Comparison of ENCODE assay signal across 15 cellular contexts in the genomic region with DNA sequence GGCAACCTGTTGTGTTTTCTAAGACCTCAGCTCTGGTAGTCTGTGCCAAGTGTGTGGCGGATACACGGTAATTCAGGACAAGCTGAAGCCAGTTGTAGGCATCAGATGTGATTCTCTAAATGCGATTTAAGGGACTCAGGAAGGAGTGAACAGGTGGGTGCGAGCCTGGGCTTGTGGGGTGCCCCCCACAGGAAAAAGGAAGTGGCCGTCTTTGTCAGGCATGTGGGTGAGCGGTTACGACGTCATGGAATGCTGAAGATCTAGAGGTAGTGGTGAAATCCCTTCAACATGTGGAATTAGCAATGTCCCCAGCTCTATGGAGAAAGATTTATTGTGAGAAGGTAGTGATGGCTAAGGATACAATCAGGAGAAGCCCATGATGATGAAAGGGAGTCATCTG.
DNase-seq lines count a peak whose midpoint lies in the region; ATAC-seq, FAIRE-seq and TF ChIP-seq lines count a peak whose summit lies in the region.
"Had no signal": no experiment of that assay in that cellular context is flagged by ENCODE, and none has a peak within 500 bp of the region (broad histone marks: within the 10 kb centered on the region; RNA-seq: fewer than 3 reads in every experiment).

No MANE protein-coding gene starts in this region.

- H3K27me3 Mint-ChIP-seq in activated naive CD4-positive, alpha-beta T cell treated with anti-CD3 and anti-CD28 coated beads for 36 hours (ENCODE audit: low read depth) = peaks cover 14% of the 10 kb centered on the region
- H3K27me3 Mint-ChIP-seq in activated CD4-positive, alpha-beta memory T cell treated with anti-CD3 and anti-CD28 coated beads, Interleukin-2, amount 10 ng/mL, durations not matched to agents 7 days and 5 days = peaks cover 25% of the 10 kb centered on the region
- H3K27me3 Mint-ChIP-seq in activated naive CD8-positive, alpha-beta T cell treated with anti-CD3 and anti-CD28 coated beads, Interleukin-2, amount 50 U/mL, for 24 hours = peaks cover 13% of the 10 kb centered on the region

- no peak for FAIRE-seq in kidney (lab: Jason Lieb, UNC)
- FAIRE-seq: endothelial cell of umbilical vein had no signal

- H3K36me3 ChIP-seq in kidney (ENCODE audit: control insufficient read depth in 1 of 2, insufficient read depth in 2 of 2, low read length in 2 of 2) = no peaks in the 10 kb centered on the region
- H3K36me3 ChIP-seq: MG63 had no signal

- no peak overlapping the region for H3K9ac ChIP-seq in kidney (ENCODE audit: low read length in 2 of 2)

- peaks cover 3% of the 10 kb centered on the region for H3K9me3 Mint-ChIP-seq in activated naive CD4-positive, alpha-beta T cell treated with anti-CD3 and anti-CD28 coated beads for 36 hours
- H3K9me3 Mint-ChIP-seq in activated CD4-positive, alpha-beta memory T cell treated with anti-CD3 and anti-CD28 coated beads, Interleukin-2, amount 10 ng/mL, durations not matched to agents 7 days and 5 days = peaks cover 5% of the 10 kb centered on the region
- peaks cover 22% of the 10 kb centered on the region for H3K9me3 Mint-ChIP-seq in activated naive CD8-positive, alpha-beta T cell treated with anti-CD3 and anti-CD28 coated beads, Interleukin-2, amount 50 U/mL, for 24 hours

- CTCF ChIA-PET in activated naive CD4-positive, alpha-beta T cell treated with anti-CD3 and anti-CD28 coated beads for 36 hours (lab: Charles Lee) = interaction anchor here (0.9 to 1.5 kb wide), 4 partner anchors 12 to 649 kb away, joined by 3 to 12 read pairs (median 4); no protein-coding TSS in a partner anchor
- CTCF ChIA-PET in activated CD4-positive, alpha-beta memory T cell treated with anti-CD3 and anti-CD28 coated beads, Interleukin-2, amount 10 ng/mL, durations not matched to agents 7 days and 5 days (lab: Charles Lee) = interaction anchor here (0.7 to 2.1 kb wide), 4 partner anchors 9 to 195 kb away, joined by 3 to 7 read pairs (median 6); no protein-coding TSS in a partner anchor

- no peaks in the 10 kb centered on the region for H3K9me3 ChIP-seq in kidney (ENCODE audit: control insufficient read depth in 1 of 2, low read length in 2 of 2)
- H3K9me3 ChIP-seq: MG63 had no signal

- no peak overlapping the region for H3K4me3 Mint-ChIP-seq in activated naive CD4-positive, alpha-beta T cell treated with anti-CD3 and anti-CD28 coated beads for 36 hours
- H3K4me3 Mint-ChIP-seq in activated CD4-positive, alpha-beta memory T cell treated with anti-CD3 and anti-CD28 coated beads, Interleukin-2, amount 10 ng/mL, durations not matched to agents 7 days and 5 days = no peak overlapping the region
- peak overlapping the region; percentile 70 for H3K4me3 Mint-ChIP-seq in activated naive CD8-positive, alpha-beta T cell treated with anti-CD3 and anti-CD28 coated beads, Interleukin-2, amount 50 U/mL, for 24 hours

- no peak for TF ChIP-seq CTCF in kidney (IDR thresholded peaks at IDR 0.05; ENCODE audit: borderline replicate concordance, extremely low read depth, insufficient read depth)

- no peak overlapping the region for H3K27ac Mint-ChIP-seq in activated naive CD4-positive, alpha-beta T cell treated with anti-CD3 and anti-CD28 coated beads for 36 hours
- no peak overlapping the region for H3K27ac Mint-ChIP-seq in activated CD4-positive, alpha-beta memory T cell treated with anti-CD3 and anti-CD28 coated beads, Interleukin-2, amount 10 ng/mL, durations not matched to agents 7 days and 5 days
- H3K27ac Mint-ChIP-seq in activated naive CD8-positive, alpha-beta T cell treated with anti-CD3 and anti-CD28 coated beads, Interleukin-2, amount 50 U/mL, for 24 hours = peak overlapping the region; percentile 91

- H3K36me3 Mint-ChIP-seq in activated naive CD4-positive, alpha-beta T cell treated with anti-CD3 and anti-CD28 coated beads for 36 hours (ENCODE audit: low read depth) = no peaks in the 10 kb centered on the region
- H3K36me3 Mint-ChIP-seq in activated CD4-positive, alpha-beta memory T cell treated with anti-CD3 and anti-CD28 coated beads, Interleukin-2, amount 10 ng/mL, durations not matched to agents 7 days and 5 days (ENCODE audit: low read depth) = no peaks in the 10 kb centered on the region
- peaks cover 6% of the 10 kb centered on the region for H3K36me3 Mint-ChIP-seq in activated naive CD8-positive, alpha-beta T cell treated with anti-CD3 and anti-CD28 coated beads, Interleukin-2, amount 50 U/mL, for 24 hours (ENCODE audit: low read depth)

- intact Hi-C loops in activated naive CD4-positive, alpha-beta T cell treated with anti-CD3 and anti-CD28 coated beads for 36 hours (cut with micrococcal nuclease) = no loop called here
- intact Hi-C loops in kidney (cut with DNase I) = no loop called here

- POLR2A ChIA-PET in activated CD4-positive, alpha-beta memory T cell treated with anti-CD3 and anti-CD28 coated beads, Interleukin-2, amount 10 ng/mL, durations not matched to agents 7 days and 5 days (lab: Charles Lee) = no interaction called here

- H3K4me3 ChIP-seq in kidney (ENCODE audit: low read length in 2 of 2) = no peak overlapping the region
- H3K4me3 ChIP-seq: MG63 had no signal

- H3K4me1 Mint-ChIP-seq in activated naive CD4-positive, alpha-beta T cell treated with anti-CD3 and anti-CD28 coated beads for 36 hours (ENCODE audit: low read depth) = peaks cover 15% of the 10 kb centered on the region
- peaks cover 12% of the 10 kb centered on the region for H3K4me1 Mint-ChIP-seq in activated CD4-positive, alpha-beta memory T cell treated with anti-CD3 and anti-CD28 coated beads, Interleukin-2, amount 10 ng/mL, durations not matched to agents 7 days and 5 days
- peaks cover 35% of the 10 kb centered on the region for H3K4me1 Mint-ChIP-seq in activated naive CD8-positive, alpha-beta T cell treated with anti-CD3 and anti-CD28 coated beads, Interleukin-2, amount 50 U/mL, for 24 hours

- peak; percentile 67 for DNase-seq in activated naive CD4-positive, alpha-beta T cell treated with anti-CD3 and anti-CD28 coated beads for 36 hours
- no peak for DNase-seq in activated naive CD4-positive, alpha-beta T cell treated with anti-CD3 and anti-CD28 coated beads, Interleukin-2, amount 50 U/mL, for 16 hours
- DNase-seq in activated CD4-positive, alpha-beta memory T cell treated with anti-CD3 and anti-CD28 coated beads, Interleukin-2, amount 10 ng/mL, durations not matched to agents 7 days and 5 days = peak; percentile 30
- peak; percentile 59 for DNase-seq in activated naive CD8-positive, alpha-beta T cell treated with anti-CD3 and anti-CD28 coated beads, Interleukin-2, amount 50 U/mL, for 24 hours
- DNase-seq in stimulated activated naive CD8-positive, alpha-beta T cell treated with anti-CD3 and anti-CD28 coated beads, Interleukin-15, Interleukin-2, amounts not matched to agents 100 U/mL and 50 U/mL, for 24 hours = peak; percentile 67
- no peak for DNase-seq in NCI-H526 (lab: John Stamatoyannopoulos, UW)
- no peak for DNase-seq in kidney
- no peak for DNase-seq in mesenteric fat pad (ENCODE audit: low spot score)
- DNase-seq: cortex of kidney, foreskin keratinocyte, MG63, NCI-H2081 treated with DMSO at 0.1 percent for 48 hours, substantia nigra had no signal

- ATAC-seq in activated naive CD8-positive, alpha-beta T cell treated with anti-CD3 and anti-CD28 coated beads, Interleukin-2, amount 50 U/mL, for 24 hours = peak; percentile 78
- peak; percentile 77 for ATAC-seq in stimulated activated naive CD8-positive, alpha-beta T cell treated with anti-CD3 and anti-CD28 coated beads, Interleukin-15, Interleukin-2, amounts not matched to agents 100 U/mL and 50 U/mL, for 24 hours
- ATAC-seq: foreskin keratinocyte, left lobe of liver had no signal

- H3K27ac ChIP-seq in kidney (ENCODE audit: low read depth in 2 of 2, low read length in 2 of 2) = no peak overlapping the region
- H3K27ac ChIP-seq: foreskin keratinocyte had no signal

- H3K4me1 ChIP-seq in kidney (ENCODE audit: control insufficient read depth in 1 of 2, insufficient read depth in 1 of 2, low read depth in 1 of 2, low read length in 2 of 2) = no peaks in the 10 kb centered on the region
- H3K4me1 ChIP-seq: foreskin keratinocyte had no signal

Comparison
In these comparisons a context has a peak if more than half of its experiments do, and no peak if none do; other contexts are left out.
1. DNase-seq: peak in activated naive CD4-positive, alpha-beta T cell treated with anti-CD3 and anti-CD28 coated beads for 36 hours (single experiment), activated CD4-positive, alpha-beta memory T cell treated with anti-CD3 and anti-CD28 coated beads, Interleukin-2, amount 10 ng/mL, durations not matched to agents 7 days and 5 days (single experiment), activated naive CD8-positive, alpha-beta T cell treated with anti-CD3 and anti-CD28 coated beads, Interleukin-2, amount 50 U/mL, for 24 hours (single experiment) and stimulated activated naive CD8-positive, alpha-beta T cell treated with anti-CD3 and anti-CD28 coated beads, Interleukin-15, Interleukin-2, amounts not matched to agents 100 U/mL and 50 U/mL, for 24 hours (single experiment); none in activated naive CD4-positive, alpha-beta T cell treated with anti-CD3 and anti-CD28 coated beads, Interleukin-2, amount 50 U/mL, for 16 hours (single experiment), NCI-H526 (0 of 2), kidney (single experiment) and mesenteric fat pad (single experiment).